In genomic region chr19:10230155-10230903, GRCh38 we compare ENCODE assay signal across 8 cellular contexts. TPM values are rescaled to one million over a fixed set of nuclear protein-coding genes. Genes with fewer than 3 reads are reported as not detected.
DNase-seq lines count a peak whose midpoint lies in the region; ATAC-seq and TF ChIP-seq lines count a peak whose summit lies in the region.

No MANE protein-coding gene starts in this region.

- no peaks in the 10 kb centered on the region for H3K9me3 ChIP-seq in CD8-positive, alpha-beta T cell (ENCODE audit: low read length)
- H3K9me3 ChIP-seq in ectodermal cell (ENCODE audit: control insufficient read depth, low read length) = no peaks in the 10 kb centered on the region

- peak in 6 of 7 experiments; percentile 21 to 77 (median 36) for DNase-seq in CD8-positive, alpha-beta T cell
- peak; percentile 71 for DNase-seq in activated CD4-positive, alpha-beta T cell treated with anti-CD3 and anti-CD28 coated beads, Interleukin-2, amount 50 U/mL, for 1 hour
- DNase-seq in mucosa of gallbladder (ENCODE audit: low spot score) = peak; percentile 37
- DNase-seq in stimulated activated CD8-positive, alpha-beta memory T cell treated with anti-CD3 and anti-CD28 coated beads, Interleukin-7, amount 100 ng/mL, for 24 hours (ENCODE audit: low read depth) = peak; percentile 26
- DNase-seq in NCI-H2107 (lab: John Stamatoyannopoulos, UW) = no peak

- H3K27ac ChIP-seq in CD8-positive, alpha-beta T cell (ENCODE audit: low read depth, low read length) = peak overlapping the region; percentile 67
- H3K27ac ChIP-seq in ectodermal cell (ENCODE audit: insufficient read depth, low read depth, low read length, poor library complexity, severe bottlenecking) = peak overlapping the region; percentile 2

- no peaks in the 10 kb centered on the region for H3K9me3 Mint-ChIP-seq in CD8-positive, alpha-beta T cell

- CTCF ChIA-PET in CD8-positive, alpha-beta T cell (lab: Charles Lee) = interaction anchor here (0.6 to 1.6 kb wide), 5 partner anchors 19 to 87 kb away, joined by 3 to 5 read pairs (median 4); no protein-coding TSS in a partner anchor

- no peaks in the 10 kb centered on the region for H3K36me3 Mint-ChIP-seq in CD8-positive, alpha-beta T cell

- H3K4me3 ChIP-seq in CD8-positive, alpha-beta T cell (ENCODE audit: low read depth, low read length) = peak overlapping the region; percentile 90
- H3K4me3 ChIP-seq in ectodermal cell (ENCODE audit: insufficient read depth, low read depth, low read length) = peak overlapping the region; percentile 70

- peak overlapping the region; percentile 86 for H3K4me3 Mint-ChIP-seq in CD8-positive, alpha-beta T cell

- ATAC-seq in CD8-positive, alpha-beta T cell = peak; percentile 69
- peak; percentile 5 for ATAC-seq in HG03521 (IDR thresholded peaks at IDR 0.05; ENCODE audit: unreplicated experiment)
- ATAC-seq in HG03342 (IDR thresholded peaks at IDR 0.05; ENCODE audit: unreplicated experiment) = no peak

- no peaks in the 10 kb centered on the region for H3K36me3 ChIP-seq in CD8-positive, alpha-beta T cell (ENCODE audit: insufficient read depth, low read length)
- no peaks in the 10 kb centered on the region for H3K36me3 ChIP-seq in ectodermal cell (ENCODE audit: control insufficient read depth, insufficient read depth, low read length)

- H3K27ac Mint-ChIP-seq in CD8-positive, alpha-beta T cell = peak overlapping the region; percentile 86

- H3K27me3 Mint-ChIP-seq in CD8-positive, alpha-beta T cell (ENCODE audit: low read depth) = no peaks in the 10 kb centered on the region

- intact Hi-C loops in CD8-positive, alpha-beta T cell (cut with DNase I, micrococcal nuclease) = loop anchor here in 1 of 2 experiments (5.0 kb wide), 1 partner anchor 33 kb away; no protein-coding TSS in a partner anchor

- H3K4me1 ChIP-seq in CD8-positive, alpha-beta T cell (ENCODE audit: insufficient read depth, low read length) = peaks cover 14% of the 10 kb centered on the region
- peaks cover 10% of the 10 kb centered on the region for H3K4me1 ChIP-seq in ectodermal cell (ENCODE audit: control insufficient read depth, insufficient read depth, low read length)

- POLR2A ChIA-PET in CD8-positive, alpha-beta T cell (lab: Charles Lee) = interaction anchor here (1.3 kb wide), 1 partner anchor 21 kb away, joined by 3 read pairs; the partner anchor contains the start of gene MRPL4

- WGBS in ectodermal cell, 2 experiments = 1 to 2% methylated on average over 72 of the region's 72 CpGs

- TF ChIP-seq CTCF in CD8-positive, alpha-beta T cell (IDR thresholded peaks at IDR 0.05) = no peak

- H3K27me3 ChIP-seq in CD8-positive, alpha-beta T cell (ENCODE audit: insufficient read depth, low read length) = no peaks in the 10 kb centered on the region
- no peaks in the 10 kb centered on the region for H3K27me3 ChIP-seq in ectodermal cell (ENCODE audit: control insufficient read depth, insufficient read depth, low read length, poor library complexity, severe bottlenecking)

- H3K4me1 Mint-ChIP-seq in CD8-positive, alpha-beta T cell (ENCODE audit: low read depth) = peaks cover 16% of the 10 kb centered on the region

RNA-seq across cellular contexts. Expression of gene S1PR2, which starts 0.8 kb away (rescaled TPM):
- 10 to 100 TPM; 13.3 to 14.8 TPM for total RNA-seq in CD8-positive, alpha-beta T cell
- polyA plus RNA-seq in ectodermal cell (2013, experiment 1 of 4) = 20.3 TPM
- polyA plus RNA-seq in ectodermal cell (2013, experiment 2 of 4) = 21.7 TPM
- 12.3 TPM for polyA plus RNA-seq in ectodermal cell (2013, experiment 3 of 4)
- polyA plus RNA-seq in ectodermal cell (2013, experiment 4 of 4) = 13.3 TPM
- total RNA-seq in mucosa of gallbladder = 9.5 TPM

RNA-seq across cellular contexts. Expression of gene MRPL4, which starts 21.7 kb away (rescaled TPM):
- total RNA-seq in CD8-positive, alpha-beta T cell = 10 to 100 TPM; 39.5 to 46.0 TPM
- 44.9 TPM for polyA plus RNA-seq in ectodermal cell (2013, experiment 1 of 4)
- polyA plus RNA-seq in ectodermal cell (2013, experiment 2 of 4) = 41.1 TPM
- 43.5 TPM for polyA plus RNA-seq in ectodermal cell (2013, experiment 3 of 4)
- polyA plus RNA-seq in ectodermal cell (2013, experiment 4 of 4) = 44.2 TPM
- total RNA-seq in mucosa of gallbladder = 48.7 TPM

RNA-seq across cellular contexts. Expression of gene DNMT1, which starts 35.6 kb away (rescaled TPM):
- total RNA-seq in CD8-positive, alpha-beta T cell = 100 to 1,000 TPM; 135 to 154 TPM
- polyA plus RNA-seq in ectodermal cell (2013, experiment 1 of 4) = 204 TPM
- 220 TPM for polyA plus RNA-seq in ectodermal cell (2013, experiment 2 of 4)
- polyA plus RNA-seq in ectodermal cell (2013, experiment 3 of 4) = 141 TPM
- 146 TPM for polyA plus RNA-seq in ectodermal cell (2013, experiment 4 of 4)
- 44.1 TPM for total RNA-seq in mucosa of gallbladder

RNA-seq across cellular contexts. Expression of gene ICAM1, which starts 40.6 kb away (rescaled TPM):
- 10 to 100 TPM; 15.0 to 17.1 TPM for total RNA-seq in CD8-positive, alpha-beta T cell
- 1.9 TPM for polyA plus RNA-seq in ectodermal cell (2013, experiment 1 of 4)
- polyA plus RNA-seq in ectodermal cell (2013, experiment 2 of 4) = 1.8 TPM
- 1.3 TPM for polyA plus RNA-seq in ectodermal cell (2013, experiment 3 of 4)
- polyA plus RNA-seq in ectodermal cell (2013, experiment 4 of 4) = 2.1 TPM
- 8.5 TPM for total RNA-seq in mucosa of gallbladder

RNA-seq across cellular contexts. Expression of gene ICAM4, which starts 56.4 kb away (rescaled TPM):
- total RNA-seq in CD8-positive, alpha-beta T cell = under 1 TPM in 1 of 2 experiments, not detected in 1; 0.28 TPM
- polyA plus RNA-seq in ectodermal cell (2013, experiment 1 of 4) = 0.35 TPM
- polyA plus RNA-seq in ectodermal cell (2013, experiment 2 of 4) = 1.1 TPM
- 0.32 TPM for polyA plus RNA-seq in ectodermal cell (2013, experiment 3 of 4)
- 0.53 TPM for polyA plus RNA-seq in ectodermal cell (2013, experiment 4 of 4)
- 0.72 TPM for total RNA-seq in mucosa of gallbladder
